Comparison of ENCODE assay signal across 8 cellular contexts in genomic region chr7:90613088-90613498, GRCh38. TPM values are rescaled to one million over a fixed set of nuclear protein-coding genes. Genes with fewer than 3 reads are reported as not detected.
A peak's percentile ranks its signal among the peaks of the same experiment; 100 is the strongest.
DNase-seq lines count a peak whose midpoint lies in the region; ATAC-seq and TF ChIP-seq lines count a peak whose summit lies in the region.

No MANE protein-coding gene starts in this region.

- DNase-seq in GM12864 (ENCODE audit: low read depth) (peak; percentile 50), cardiac fibroblast (ENCODE audit: low read depth in 2 of 2) (peak; percentile 33 to 69), KG1 (lab: John Stamatoyannopoulos, UW) (no peak), MCF 10A (ENCODE audit: unreplicated experiment) (no peak), mesendoderm (no peak), glutamatergic neuron (no peak)

- no peak overlapping the region for H3K9ac ChIP-seq in mesendoderm (ENCODE audit: low read length)

- BruUV-seq in MCF 10A (replicated peaks; lab: Mats Ljungman, UMichigan), result no TSS peak

- CTCF ChIA-PET in MCF 10A (lab: Yijun Ruan, JAX), result interaction anchor here (0.7 kb wide), 1 partner anchor 62 kb away, joined by 3 read pairs; no protein-coding TSS in a partner anchor

- no peak overlapping the region for H3K23ac ChIP-seq in mesendoderm (ENCODE audit: low read length)

- no peak overlapping the region for H3K4me3 Mint-ChIP-seq in MCF 10A (ENCODE audit: unreplicated experiment)
- no peak overlapping the region for H3K4me3 Mint-ChIP-seq in glutamatergic neuron (ENCODE audit: unreplicated experiment)

- H3K27ac Mint-ChIP-seq in MCF 10A (ENCODE audit: low read depth, unreplicated experiment), result no peak overlapping the region
- H3K27ac Mint-ChIP-seq in glutamatergic neuron (ENCODE audit: unreplicated experiment), result no peak overlapping the region

- H3K4ac ChIP-seq in mesendoderm (ENCODE audit: low read depth, low read length), result no peak overlapping the region

- H3K27ac ChIP-seq in mesendoderm (ENCODE audit: low read depth, low read length), result no peak overlapping the region

- H3K9me3 Mint-ChIP-seq in MCF 10A (ENCODE audit: unreplicated experiment), result no peaks in the 10 kb centered on the region
- peaks cover 3% of the 10 kb centered on the region for H3K9me3 Mint-ChIP-seq in glutamatergic neuron (ENCODE audit: unreplicated experiment)

- H3K4me1 Mint-ChIP-seq in MCF 10A (ENCODE audit: insufficient read depth, unreplicated experiment) (peaks cover 7% of the 10 kb centered on the region), glutamatergic neuron (ENCODE audit: low read depth, unreplicated experiment) (peaks cover 25% of the 10 kb centered on the region)

- H2AK5ac ChIP-seq in mesendoderm (ENCODE audit: low read length), result no peak overlapping the region

- H3K56ac ChIP-seq in mesendoderm (ENCODE audit: low read length), result no peak overlapping the region

- H3K36me3 Mint-ChIP-seq in MCF 10A (ENCODE audit: insufficient read depth, unreplicated experiment) (no peaks in the 10 kb centered on the region), glutamatergic neuron (ENCODE audit: unreplicated experiment) (peaks cover 4% of the 10 kb centered on the region)

- intact Hi-C loops in MCF 10A (cut with micrococcal nuclease), result no loop called here

- no peak overlapping the region for H2BK15ac ChIP-seq in mesendoderm (replicated peaks; ENCODE audit: low read depth)

- no peak overlapping the region for H2BK5ac ChIP-seq in mesendoderm (ENCODE audit: low read length)

- POLR2A ChIA-PET in MCF 10A (lab: Yijun Ruan, JAX), result interaction anchor here (1.4 to 9.3 kb wide), 2 partner anchors 11 to 18 kb away, joined by 5 to 136 read pairs; partner anchors contain the start of gene CDK14

- H4K5ac ChIP-seq in mesendoderm (ENCODE audit: low read length), result no peak overlapping the region

- H3K79me2 ChIP-seq in mesendoderm (ENCODE audit: control insufficient read depth, insufficient read depth, low read length), result peaks cover 4% of the 10 kb centered on the region

- H3K4me1 ChIP-seq in mesendoderm (ENCODE audit: control insufficient read depth, low read depth, low read length), result peaks cover 2% of the 10 kb centered on the region

- H3K27me3 Mint-ChIP-seq in MCF 10A (ENCODE audit: insufficient read depth, unreplicated experiment), result no peaks in the 10 kb centered on the region
- H3K27me3 Mint-ChIP-seq in glutamatergic neuron (ENCODE audit: unreplicated experiment), result no peaks in the 10 kb centered on the region

- no peak overlapping the region for H4K8ac ChIP-seq in mesendoderm (ENCODE audit: low read depth, low read length)

- no peak overlapping the region for H3K4me2 ChIP-seq in mesendoderm (ENCODE audit: low read length)

- no peak overlapping the region for H3K18ac ChIP-seq in mesendoderm (ENCODE audit: low read length)

- no peak overlapping the region for H2BK120ac ChIP-seq in mesendoderm (ENCODE audit: low read depth, low read length)

- H3K27me3 ChIP-seq in mesendoderm (ENCODE audit: insufficient read depth, low read length, poor library complexity), result no peaks in the 10 kb centered on the region

- TF ChIP-seq CTCF in GM12864 (IDR thresholded peaks at IDR 0.05; ENCODE audit: low read depth, low read length, missing control alignments), result no peak
- no peak for TF ChIP-seq CTCF in cardiac fibroblast (IDR thresholded peaks at IDR 0.05; ENCODE audit: low read depth, low read length)
- TF ChIP-seq CTCF in MCF 10A (IDR thresholded peaks at IDR 0.05; ENCODE audit: unreplicated experiment), result no peak
- no peak for TF ChIP-seq CTCF in glutamatergic neuron (IDR thresholded peaks at IDR 0.05; ENCODE audit: partially characterized antibody, unreplicated experiment)

- WGBS in mesendoderm (ENCODE audit: extremely low coverage, insufficient coverage, low lambda C conversion rate), result no CpG with 5 or more reads among the region's 3 CpGs

- ATAC-seq in GM19463 (IDR thresholded peaks at IDR 0.05; ENCODE audit: unreplicated experiment) (peak; percentile 94), HG03342 (IDR thresholded peaks at IDR 0.05; ENCODE audit: unreplicated experiment) (peak; percentile 86)

- no peaks in the 10 kb centered on the region for H3K36me3 ChIP-seq in mesendoderm (ENCODE audit: control insufficient read depth, insufficient read depth, low read length)

- H3K4me3 ChIP-seq in GM12864 (ENCODE audit: low read depth, low read length), result no peak overlapping the region
- H3K4me3 ChIP-seq in cardiac fibroblast (replicated peaks in 1 of 2; ENCODE audit: low read depth in 2 of 2, low read length in 2 of 2), result no peak overlapping the region
- H3K4me3 ChIP-seq in mesendoderm (ENCODE audit: low read length), result no peak overlapping the region

- H3K79me1 ChIP-seq in mesendoderm (ENCODE audit: low read length), result peaks cover 11% of the 10 kb centered on the region

RNA-seq across cellular contexts. Expression of gene CDK14, which starts 17.0 kb away (rescaled TPM):
- total RNA-seq in MCF 10A (2022), result 21.2 and 32.0 TPM in 2 replicates
- polyA plus RNA-seq in mesendoderm (2013, experiment 1 of 2), result 16.3 TPM
- 18.7 TPM for polyA plus RNA-seq in mesendoderm (2013, experiment 2 of 2)
- 96.5 TPM for total RNA-seq in glutamatergic neuron (ENCODE audit: unreplicated experiment)

Comparison
In these comparisons a context has a peak if more than half of its experiments do, and no peak if none do; other contexts are left out.
1. DNase-seq: peak in GM12864 (single experiment) and cardiac fibroblast (2 of 2); none in KG1 (single experiment), MCF 10A (single experiment), mesendoderm (single experiment) and glutamatergic neuron (single experiment).